In genomic region chr20:50308513-50309279, GRCh38 we compare ENCODE assay signal across 8 cellular contexts.
A peak's percentile ranks its signal among the peaks of the same experiment; 100 is the strongest.
DNase-seq lines count a peak whose midpoint lies in the region; ATAC-seq and TF ChIP-seq lines count a peak whose summit lies in the region.

No MANE protein-coding gene starts in this region.

- peak; percentile 36 to 46 for DNase-seq in Kasumi-1 (lab: John Stamatoyannopoulos, UW)
- peak in 45 of 56 donors; percentile 20 to 83 (median 62) for DNase-seq in amygdala (lab: John Stamatoyannopoulos, UW)
- DNase-seq in right atrium auricular region (ENCODE audit: low spot score): peak; percentile 97
- peak; percentile 93 to 95 for DNase-seq in psoas muscle
- DNase-seq in GM20000 (ENCODE audit: low spot score): no peak

- no peaks in the 10 kb centered on the region for H3K27me3 ChIP-seq in right atrium auricular region
- H3K27me3 ChIP-seq in psoas muscle (ENCODE audit: insufficient read depth in 3 of 3, low read length in 2 of 3): no peaks in the 10 kb centered on the region

- H3K9me3 ChIP-seq in right atrium auricular region (no peaks in the 10 kb centered on the region), psoas muscle (no peaks in the 10 kb centered on the region)

- H3K4me3 ChIP-seq in right atrium auricular region: peak overlapping the region in 1 of 2 donors; percentile 18
- peak overlapping the region; percentile 2 for H3K4me3 ChIP-seq in psoas muscle

- ATAC-seq in psoas muscle (peak; percentile 59 to 73 (median 66)), GM21528 (IDR thresholded peaks at IDR 0.05; ENCODE audit: low FRiP score, unreplicated experiment) (no peak), HG02571 (IDR thresholded peaks at IDR 0.05; ENCODE audit: unreplicated experiment) (no peak), GM19395 (IDR thresholded peaks at IDR 0.05; ENCODE audit: unreplicated experiment) (no peak)

- peak overlapping the region; percentile 90 for H3K27ac ChIP-seq in right atrium auricular region
- H3K27ac ChIP-seq in psoas muscle: peak overlapping the region; percentile 84

- intact Hi-C loops in psoas muscle (cut with DNase I): loop anchor here in 1 of 2 donors (5.0 kb wide), 1 partner anchor 69 kb away; no protein-coding TSS in a partner anchor

- H3K36me3 ChIP-seq in right atrium auricular region (no peaks in the 10 kb centered on the region), psoas muscle (ENCODE audit: insufficient read depth in 1 of 2, low read depth in 1 of 2) (no peaks in the 10 kb centered on the region)

- TF ChIP-seq CTCF in right atrium auricular region (IDR thresholded peaks at IDR 0.05) (peak in 1 of 2 donors; percentile 33), psoas muscle (IDR thresholded peaks at IDR 0.05) (no peak), GM20000 (IDR thresholded peaks at IDR 0.05; ENCODE audit: extremely low read depth, missing control alignments) (no peak)

- 5 to 10% (median 8%) methylated on average over 16 to 20 of the region's 20 CpGs for WGBS in psoas muscle, 3 donors

- peaks cover 0 to 76% of the 10 kb centered on the region in 2 donors for H3K4me1 ChIP-seq in right atrium auricular region
- H3K4me1 ChIP-seq in psoas muscle: peaks cover 49% of the 10 kb centered on the region

Comparison
In these comparisons a context has a peak if more than half of its experiments do, and no peak if none do; other contexts are left out.
1. ATAC-seq: peak in psoas muscle (4 of 4); none in GM21528 (single experiment), HG02571 (single experiment) and GM19395 (single experiment).